In the genomic region with DNA sequence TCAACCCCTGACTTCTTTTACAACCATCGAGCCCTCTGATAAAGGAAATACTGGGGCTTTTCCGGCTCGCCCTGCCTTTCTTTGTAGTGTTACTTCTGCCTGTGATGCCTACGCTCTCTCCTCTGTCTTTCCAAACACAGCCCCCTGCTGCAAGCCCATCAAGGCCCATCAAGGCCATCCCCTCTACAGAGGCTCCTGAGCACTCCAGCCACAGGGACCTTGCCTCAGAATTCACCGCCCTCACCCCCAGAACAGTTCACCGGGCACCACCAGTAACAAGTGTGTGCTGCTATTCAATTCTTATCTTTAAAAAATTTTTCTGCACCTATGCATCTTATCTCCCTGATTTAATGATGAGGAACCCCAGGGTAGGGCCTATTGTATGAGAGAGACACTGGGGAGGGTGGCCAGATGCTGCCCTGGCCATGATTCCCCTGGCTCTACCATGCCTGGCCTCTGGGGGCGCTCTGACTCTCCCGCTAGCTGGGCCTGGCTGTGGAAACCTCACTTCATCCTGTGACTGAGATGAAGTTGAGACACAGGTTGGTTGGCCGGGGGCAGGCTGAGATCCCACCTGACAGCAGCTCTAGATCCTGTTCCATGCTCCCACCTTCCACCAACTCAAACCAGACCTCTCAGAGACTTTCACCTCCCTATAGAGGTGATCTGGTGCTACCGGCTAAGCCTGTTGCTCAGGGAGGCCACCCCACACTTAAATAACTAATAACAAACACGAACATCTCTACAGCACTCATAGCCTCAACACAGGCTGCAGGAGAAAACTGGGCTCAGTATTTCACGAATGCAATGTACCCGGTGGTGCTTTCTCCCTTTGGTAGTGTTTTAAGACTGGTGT, we compare ENCODE assay signal across 8 cellular contexts. TPM values are rescaled to one million over a fixed set of nuclear protein-coding genes. Genes with fewer than 3 reads are reported as not detected.
DNase-seq lines count a peak whose midpoint lies in the region; ATAC-seq and TF ChIP-seq lines count a peak whose summit lies in the region.

No MANE protein-coding gene starts in this region.

- H3K4me1 ChIP-seq in GM23248 (ENCODE audit: insufficient read depth) = no peaks in the 10 kb centered on the region
- no peaks in the 10 kb centered on the region for H3K4me1 ChIP-seq in lower lobe of right lung
- H3K4me1 ChIP-seq in aorta (ENCODE audit: control insufficient read depth in 1 of 2, insufficient read depth in 2 of 2, low read length in 2 of 2) = no peaks in the 10 kb centered on the region

- WGBS in GM23248 (ENCODE audit: low coverage in 1 of 2, low lambda C conversion rate in 2 of 2, missing lambda C conversion rate in 2 of 2), 2 experiments = 46 to 52% methylated on average over 12 to 13 of the region's 13 CpGs
- WGBS in aorta, 2 donors = 76 to 77% methylated on average over 13 of the region's 13 CpGs

- DNase-seq in COLO668 (lab: John Stamatoyannopoulos, UW; ENCODE audit: unreplicated experiment) = peak; percentile 8
- peak; percentile 44 for DNase-seq in GM23248
- peak; percentile 6 for DNase-seq in RPMI7951 (ENCODE audit: low read depth)
- DNase-seq in astrocyte of the cerebellum (ENCODE audit: low read depth) = no peak
- DNase-seq in lower lobe of right lung = no peak
- DNase-seq in aorta = no peak
- no peak for DNase-seq in medulla oblongata (ENCODE audit: extremely low spot score)

- H3K79me2 ChIP-seq in GM23248 (ENCODE audit: insufficient read depth) = no peaks in the 10 kb centered on the region

- no peaks in the 10 kb centered on the region for H3F3A ChIP-seq in GM23248 (ENCODE audit: insufficient read depth)

- ATAC-seq in lower lobe of right lung (peak; percentile 67 to 68), aorta (ENCODE audit: low FRiP score) (peak; percentile 26), GM18511 (IDR thresholded peaks at IDR 0.05; ENCODE audit: unreplicated experiment) (no peak)

- H3K4me2 ChIP-seq in GM23248 (ENCODE audit: unreplicated experiment) = no peak overlapping the region

- H3K27ac ChIP-seq in GM23248 (no peak overlapping the region), lower lobe of right lung (no peak overlapping the region), aorta (ENCODE audit: low read depth in 1 of 2, low read length in 2 of 2) (no peak overlapping the region)

- H4K20me1 ChIP-seq in GM23248 (ENCODE audit: insufficient read depth) = no peaks in the 10 kb centered on the region

- no peaks in the 10 kb centered on the region for H3K9me2 ChIP-seq in GM23248 (ENCODE audit: insufficient read depth)

- no peaks in the 10 kb centered on the region; the same call in 1 of the 2 replicates for H3K27me3 ChIP-seq in GM23248 (replicated peaks; ENCODE audit: insufficient read depth)
- H3K27me3 ChIP-seq in lower lobe of right lung (ENCODE audit: low read depth) = no peaks in the 10 kb centered on the region
- H3K27me3 ChIP-seq in aorta (ENCODE audit: control insufficient read depth in 1 of 2, insufficient read depth in 2 of 2, low read length in 1 of 2) = no peaks in the 10 kb centered on the region

- intact Hi-C loops in lower lobe of right lung (cut with DNase I) (no loop called here), aorta (cut with DNase I) (no loop called here)

- H3K4me3 ChIP-seq in GM23248 = no peak overlapping the region
- H3K4me3 ChIP-seq in astrocyte of the cerebellum (ENCODE audit: low read depth, low read length) = no peak overlapping the region
- H3K4me3 ChIP-seq in lower lobe of right lung = no peak overlapping the region
- H3K4me3 ChIP-seq in aorta (ENCODE audit: low read length in 2 of 2) = no peak overlapping the region

- no peak overlapping the region for H3K9ac ChIP-seq in GM23248

- no peaks in the 10 kb centered on the region for H3K36me3 ChIP-seq in GM23248 (ENCODE audit: low read depth)
- H3K36me3 ChIP-seq in lower lobe of right lung = no peaks in the 10 kb centered on the region
- no peaks in the 10 kb centered on the region for H3K36me3 ChIP-seq in aorta (ENCODE audit: control insufficient read depth in 1 of 2, insufficient read depth in 2 of 2, low read length in 1 of 2)

- H2AFZ ChIP-seq in GM23248 = no peak overlapping the region

- in situ Hi-C loops in GM23248 (cut with MboI) = no loop called here
- in situ Hi-C loops in astrocyte of the cerebellum (cut with HindIII; ENCODE audit: low sequenced_read_pairs) = no loop called here

- TF ChIP-seq CTCF in astrocyte of the cerebellum (IDR thresholded peaks at IDR 0.05; ENCODE audit: low read depth, low read length, missing control alignments) = peak; percentile 52
- TF ChIP-seq CTCF in lower lobe of right lung (IDR thresholded peaks at IDR 0.05) = peak; percentile 66

- no peaks in the 10 kb centered on the region for H3K9me3 ChIP-seq in GM23248 (ENCODE audit: low read depth)
- no peaks in the 10 kb centered on the region for H3K9me3 ChIP-seq in lower lobe of right lung
- H3K9me3 ChIP-seq in aorta (ENCODE audit: control insufficient read depth, low read length) = no peaks in the 10 kb centered on the region

RNA-seq across cellular contexts. Expression of gene GLP1R, which starts 19.2 kb away (rescaled TPM):
- total RNA-seq in GM23248 (2014; rRNA removed; shearing (Covaris generic)) = not detected in 2 replicates
- polyA plus RNA-seq in GM23248 (2016; fragmentation: Nextera tagmentation; extraction: Ambion mirVana) (not detected in 2 replicates), aorta (not detected)
- not detected in 2 replicates for total RNA-seq in RPMI7951 (2014; rRNA removed; shearing (Covaris generic))
- total RNA-seq in lower lobe of right lung (0.35 TPM), aorta (not detected)

Comparison
In these comparisons a context has a peak if more than half of its experiments do, and no peak if none do; other contexts are left out.
1. DNase-seq: peak in COLO668 (single experiment), GM23248 (single experiment) and RPMI7951 (single experiment); none in astrocyte of the cerebellum (single experiment), lower lobe of right lung (single experiment), aorta (0 of 2) and medulla oblongata (single experiment).